Comparison of ENCODE assay signal across 22 cellular contexts in genomic region chr12:70122804-70123203, GRCh38.
"Had no signal": no experiment of that assay in that cellular context is flagged by ENCODE, and none has a peak within 500 bp of the region (broad histone marks: within the 10 kb centered on the region; RNA-seq: fewer than 3 reads in every experiment).

No MANE protein-coding gene starts in this region.

- H3K27ac Mint-ChIP-seq: naive thymus-derived CD4-positive, alpha-beta T cell; nephron progenitor cell; stimulated activated memory B cell treated with anti-CD40 and anti-IgM and Interleukin-4, amounts not matched to agents 10 μg/mL and 1 μg/mL and 100 μg/mL, for 72 hours; stimulated activated naive CD8-positive, alpha-beta T cell treated with anti-CD3 and anti-CD28 coated beads, Interleukin-15, Interleukin-2, amounts not matched to agents 100 ng/mL and 50 ng/mL, for 24 hours had no signal

- H3K4me1 ChIP-seq: parathyroid adenoma, psoas muscle, right lobe of liver, upper lobe of right lung had no signal

- H3K4me2 ChIP-seq: hepatocyte had no signal

- ATAC-seq: left colon; left ventricle myocardium superior; naive thymus-derived CD4-positive, alpha-beta T cell; psoas muscle; right lobe of liver; stimulated activated memory B cell treated with anti-CD40 and anti-IgM and Interleukin-4, amounts not matched to agents 10 μg/mL and 1 μg/mL and 100 μg/mL, for 72 hours; upper lobe of right lung had no signal

- H3K9me3 Mint-ChIP-seq: naive thymus-derived CD4-positive, alpha-beta T cell; stimulated activated memory B cell treated with anti-CD40 and anti-IgM and Interleukin-4, amounts not matched to agents 10 μg/mL and 1 μg/mL and 100 μg/mL, for 72 hours; stimulated activated naive CD8-positive, alpha-beta T cell treated with anti-CD3 and anti-CD28 coated beads, Interleukin-15, Interleukin-2, amounts not matched to agents 100 ng/mL and 50 ng/mL, for 24 hours had no signal

- DNase-seq: effector CD8-positive, alpha-beta T cell; foreskin melanocyte; head of caudate nucleus; left colon; left ventricle myocardium superior; mesendoderm; naive thymus-derived CD4-positive, alpha-beta T cell; nephron progenitor cell; psoas muscle; retina; right lobe of liver; stimulated activated CD4-positive, alpha-beta T cell treated with anti-CD3 and anti-CD28 coated beads, Interleukin-4, amount 100 ng/mL, for 1 hour; stimulated activated CD8-positive, alpha-beta memory T cell treated with anti-CD3 and anti-CD28 coated beads, Interleukin-4, amount 100 ng/mL, for 48 hours; tibial artery; upper lobe of right lung had no signal

- H3K36me3 Mint-ChIP-seq: naive thymus-derived CD4-positive, alpha-beta T cell; stimulated activated memory B cell treated with anti-CD40 and anti-IgM and Interleukin-4, amounts not matched to agents 10 μg/mL and 1 μg/mL and 100 μg/mL, for 72 hours had no signal

- FAIRE-seq: endometrium had no signal

- H2AFZ ChIP-seq: hepatocyte, parathyroid adenoma had no signal

- H3K27me3 Mint-ChIP-seq: stimulated activated memory B cell treated with anti-CD40 and anti-IgM and Interleukin-4, amounts not matched to agents 10 μg/mL and 1 μg/mL and 100 μg/mL, for 72 hours had no signal

- H3K9me3 ChIP-seq: psoas muscle, right lobe of liver, tibial artery, upper lobe of right lung had no signal

- H3K36me3 ChIP-seq: right lobe of liver, tibial artery, upper lobe of right lung had no signal

- H3K79me2 ChIP-seq: hepatocyte, parathyroid adenoma had no signal

- H3K27me3 ChIP-seq: hepatocyte, right lobe of liver, tibial artery, upper lobe of right lung had no signal

- H3K4me1 Mint-ChIP-seq: naive thymus-derived CD4-positive, alpha-beta T cell; nephron progenitor cell; stimulated activated memory B cell treated with anti-CD40 and anti-IgM and Interleukin-4, amounts not matched to agents 10 μg/mL and 1 μg/mL and 100 μg/mL, for 72 hours had no signal

- H3K27ac ChIP-seq: coronary artery, hepatocyte, parathyroid adenoma, psoas muscle, right lobe of liver, tibial artery, upper lobe of right lung had no signal

- H3K4me3 ChIP-seq: coronary artery, hepatocyte, lung, psoas muscle, right lobe of liver, tibial artery, upper lobe of right lung had no signal

- H3K4me3 Mint-ChIP-seq: naive thymus-derived CD4-positive, alpha-beta T cell; nephron progenitor cell; stimulated activated memory B cell treated with anti-CD40 and anti-IgM and Interleukin-4, amounts not matched to agents 10 μg/mL and 1 μg/mL and 100 μg/mL, for 72 hours; stimulated activated naive CD8-positive, alpha-beta T cell treated with anti-CD3 and anti-CD28 coated beads, Interleukin-15, Interleukin-2, amounts not matched to agents 100 ng/mL and 50 ng/mL, for 24 hours had no signal
